ENCODE assay signal across 21 cellular contexts in genomic region chr5:81753429-81753828, GRCh38. TPM values are rescaled to one million over a fixed set of nuclear protein-coding genes. Genes with fewer than 3 reads are reported as not detected.
DNase-seq lines count a peak whose midpoint lies in the region; ATAC-seq and TF ChIP-seq lines count a peak whose summit lies in the region.
"Had no signal": no experiment of that assay in that cellular context is flagged by ENCODE, and none has a peak within 500 bp of the region (broad histone marks: within the 10 kb centered on the region; RNA-seq: fewer than 3 reads in every experiment).

No MANE protein-coding gene starts in this region.

- POLR2A ChIA-PET in Panc1 (lab: Charles Lee): interaction anchor here (0.6 to 0.7 kb wide), 2 partner anchors 13 to 71 kb away, joined by 3 read pairs; no protein-coding TSS in a partner anchor

- BruUV-seq in Panc1 (replicated peaks; lab: Mats Ljungman, UMichigan): no TSS peak

- CTCF ChIA-PET in Panc1 (lab: Charles Lee): no interaction called here

- TF ChIP-seq EP300 in tibial nerve (IDR thresholded peaks at IDR 0.05): no peak

- peaks cover 18% of the 10 kb centered on the region for H3K4me1 Mint-ChIP-seq in T-helper 1 cell treated with Interleukin-12 subunit alpha and Interleukin-12 subunit beta and Interleukin-4 antibody, amounts not matched to agents 30 μg/mL and 1 μg/mL, for 36 hours (ENCODE audit: low read depth)

- peaks cover 32% of the 10 kb centered on the region for H3K27me3 Mint-ChIP-seq in T-helper 1 cell treated with Interleukin-12 subunit alpha and Interleukin-12 subunit beta and Interleukin-4 antibody, amounts not matched to agents 30 μg/mL and 1 μg/mL, for 36 hours (ENCODE audit: low read depth)
- H3K27me3 Mint-ChIP-seq: naive B cell had no signal

- DNase-seq in T-helper 1 cell (no peak), Panc1 (ENCODE audit: low read depth, low spot score) (no peak), thoracic aorta (ENCODE audit: low spot score) (no peak), tibial nerve (ENCODE audit: low spot score in 2 of 2) (no peak), MV-4-11 (lab: John Stamatoyannopoulos, UW) (no peak)
- no peak for DNase-seq in stimulated activated naive CD4-positive, alpha-beta T cell treated with Interleukin-2 at 50 U/mL for 16 hours (lab: John Stamatoyannopoulos, UW)
- DNase-seq: 8988T; activated CD4-positive, alpha-beta T cell treated with anti-CD3 and anti-CD28 coated beads, Interleukin-2, amount 50 U/mL, for 4 hours; activated gamma-delta T cell; AML-193; cortex of kidney; glutamatergic neuron; mesenchymal stem cell; naive B cell; NCI-H2081 treated with DMSO at 0.1 percent for 48 hours; NK-92 treated with Interleukin-12 subunit alpha and Interleukin-12 subunit beta, amount 100 ng/mL, for 24 hours; SJCRH30 had no signal

- no peak for TF ChIP-seq POLR2A in tibial nerve (IDR thresholded peaks at IDR 0.05)

- H3K27ac ChIP-seq in Panc1 (ENCODE audit: low read length) (peak overlapping the region; percentile 51; the same call in 1 of the 2 replicates), iPS-18a (ENCODE audit: low read length) (no peak overlapping the region), thoracic aorta (peak overlapping the region; percentile 76 to 80), tibial nerve (peak overlapping the region in 2 of 4 donors; percentile 97 to 99)
- H3K27ac ChIP-seq: SJCRH30, VCaP had no signal

- H3K4me3 ChIP-seq in Panc1 (ENCODE audit: low read depth in 2 of 2, low read length in 2 of 2): no peak overlapping the region
- H3K4me3 ChIP-seq in iPS-18a (ENCODE audit: low read length): peak overlapping the region; percentile 23
- H3K4me3 ChIP-seq in thoracic aorta: no peak overlapping the region
- no peak overlapping the region for H3K4me3 ChIP-seq in tibial nerve
- H3K4me3 ChIP-seq: SJCRH30 had no signal

- H3K9me3 Mint-ChIP-seq in T-helper 1 cell treated with Interleukin-12 subunit alpha and Interleukin-12 subunit beta and Interleukin-4 antibody, amounts not matched to agents 30 μg/mL and 1 μg/mL, for 36 hours: no peaks in the 10 kb centered on the region
- H3K9me3 Mint-ChIP-seq: naive B cell had no signal

- H3K9ac ChIP-seq in iPS-18a (ENCODE audit: low read length): no peak overlapping the region

- no peaks in the 10 kb centered on the region for H3K9me3 ChIP-seq in Panc1 (ENCODE audit: control insufficient read depth, insufficient read depth, low read depth, low read length)
- H3K9me3 ChIP-seq in iPS-18a (ENCODE audit: control insufficient read depth, low read depth, low read length): no peaks in the 10 kb centered on the region
- no peaks in the 10 kb centered on the region for H3K9me3 ChIP-seq in thoracic aorta
- H3K9me3 ChIP-seq in tibial nerve: no peaks in the 10 kb centered on the region
- H3K9me3 ChIP-seq: SJCRH30 had no signal

- H3K4me1 ChIP-seq in Panc1 (ENCODE audit: control insufficient read depth, insufficient read depth, low read length) (peaks cover 23% of the 10 kb centered on the region), iPS-18a (ENCODE audit: control insufficient read depth, low read depth, low read length) (peaks cover 53% of the 10 kb centered on the region), thoracic aorta (ENCODE audit: control insufficient read depth in 1 of 2, low read depth in 2 of 2) (peaks cover 19 to 49% of the 10 kb centered on the region in 2 donors), tibial nerve (peaks cover 6 to 57% (median 16%) of the 10 kb centered on the region in 4 donors)

- intact Hi-C loops in Panc1 (cut with micrococcal nuclease; ENCODE audit: unreplicated experiment): loop anchor here (10.0 kb wide), 2 partner anchors 211 to 471 kb away; no protein-coding TSS in a partner anchor

- in situ Hi-C loops in Panc1 (cut with HindIII; ENCODE audit: low pct_unique_long_range_greater_than_20kb, low sequenced_read_pairs): no loop called here

- peaks cover 8% of the 10 kb centered on the region for H3K36me3 Mint-ChIP-seq in T-helper 1 cell treated with Interleukin-12 subunit alpha and Interleukin-12 subunit beta and Interleukin-4 antibody, amounts not matched to agents 30 μg/mL and 1 μg/mL, for 36 hours (ENCODE audit: low read depth)
- H3K36me3 Mint-ChIP-seq: naive B cell had no signal

- TF ChIP-seq CTCF in Panc1 (IDR thresholded peaks at IDR 0.05) (no peak), thoracic aorta (IDR thresholded peaks at IDR 0.05) (no peak), tibial nerve (IDR thresholded peaks at IDR 0.05) (no peak)

- no peak overlapping the region for H3K27ac Mint-ChIP-seq in T-helper 1 cell treated with Interleukin-12 subunit alpha and Interleukin-12 subunit beta and Interleukin-4 antibody, amounts not matched to agents 30 μg/mL and 1 μg/mL, for 36 hours

- WGBS in tibial nerve, 2 donors: 64 to 66% methylated on average over 2 of the region's 2 CpGs

- no peaks in the 10 kb centered on the region for H3K27me3 ChIP-seq in Panc1 (ENCODE audit: control insufficient read depth, insufficient read depth, low read length)
- H3K27me3 ChIP-seq in iPS-18a (ENCODE audit: control insufficient read depth, insufficient read depth, low read length): peaks cover 22% of the 10 kb centered on the region
- H3K27me3 ChIP-seq in thoracic aorta (replicated peaks; ENCODE audit: insufficient read depth): no peaks in the 10 kb centered on the region
- H3K27me3 ChIP-seq in tibial nerve: no peaks in the 10 kb centered on the region
- H3K27me3 ChIP-seq: SJCRH30 had no signal

- H3K36me3 ChIP-seq in Panc1 (ENCODE audit: control insufficient read depth, insufficient read depth, low read length): no peaks in the 10 kb centered on the region
- no peaks in the 10 kb centered on the region for H3K36me3 ChIP-seq in iPS-18a (ENCODE audit: control insufficient read depth, low read depth, low read length)
- H3K36me3 ChIP-seq in thoracic aorta: no peaks in the 10 kb centered on the region
- H3K36me3 ChIP-seq in tibial nerve: no peaks in the 10 kb centered on the region
- H3K36me3 ChIP-seq: SJCRH30 had no signal

- peak overlapping the region; percentile 8 for H3K4me3 Mint-ChIP-seq in T-helper 1 cell treated with Interleukin-12 subunit alpha and Interleukin-12 subunit beta and Interleukin-4 antibody, amounts not matched to agents 30 μg/mL and 1 μg/mL, for 36 hours

- ATAC-seq in Panc1: no peak
- ATAC-seq in thoracic aorta (ENCODE audit: insufficient number of reproducible peaks, low FRiP score, low read depth): no peak
- ATAC-seq: HepG2 had no signal

RNA-seq across cellular contexts. Expression of gene SSBP2, which starts 2.5 kb away (rescaled TPM):
- total RNA-seq in Panc1 (2021; ENCODE audit: unreplicated experiment): 16.3 TPM
- polyA plus RNA-seq in Panc1 (2012; ENCODE audit: insufficient read length): 23.7 TPM
- 10 to 100 TPM; 23.7 to 75.0 TPM for total RNA-seq in thoracic aorta
- total RNA-seq in tibial nerve: 10 to 100 TPM; 62.6 to 95.1 (median 77.5) TPM
- total RNA-seq: HepG2 had no signal
